Comparison of ENCODE assay signal across 19 cellular contexts in the genomic region with DNA sequence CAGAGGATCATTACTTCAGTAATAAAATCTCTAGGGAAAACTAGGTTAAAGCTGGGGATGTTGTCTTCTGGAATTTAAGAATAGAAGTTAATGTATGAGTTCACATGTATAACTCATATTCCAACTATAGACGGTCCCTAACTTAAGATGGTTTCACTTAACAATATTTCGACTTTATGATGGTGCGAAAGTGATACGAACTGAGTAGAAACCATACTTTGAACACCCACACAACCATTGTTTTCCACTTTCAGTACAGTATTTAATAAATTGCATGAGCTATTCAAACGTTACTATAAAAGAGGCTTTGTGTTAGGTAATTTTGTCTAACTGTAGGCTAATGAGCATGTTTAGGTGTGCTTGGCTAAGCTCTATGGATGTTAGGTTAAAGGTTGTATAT. TPM values are rescaled to one million over a fixed set of nuclear protein-coding genes. Genes with fewer than 3 reads are reported as not detected.
DNase-seq lines count a peak whose midpoint lies in the region; ATAC-seq, FAIRE-seq and TF ChIP-seq lines count a peak whose summit lies in the region.
"Had no signal": no experiment of that assay in that cellular context is flagged by ENCODE, and none has a peak within 500 bp of the region (broad histone marks: within the 10 kb centered on the region; RNA-seq: fewer than 3 reads in every experiment).

No MANE protein-coding gene starts in this region.

- H3K36me3 ChIP-seq in thyroid gland: no peaks in the 10 kb centered on the region
- H3K36me3 ChIP-seq: HAP-1, SJSA1 had no signal

- no peaks in the 10 kb centered on the region for H3K9me3 ChIP-seq in thyroid gland
- H3K9me3 ChIP-seq: HAP-1, SJSA1 had no signal

- no peak overlapping the region for H3K4me3 ChIP-seq in thyroid gland (replicated peaks in 1 of 3)
- H3K4me3 ChIP-seq: HAP-1, SJSA1 had no signal

- H3K4me1 ChIP-seq in thyroid gland: no peaks in the 10 kb centered on the region
- H3K4me1 ChIP-seq: HAP-1, SJSA1 had no signal

- H3K27me3 ChIP-seq in thyroid gland: no peaks in the 10 kb centered on the region
- H3K27me3 ChIP-seq: SJSA1 had no signal

- TF ChIP-seq POLR2A in thyroid gland (IDR thresholded peaks at IDR 0.05): no peak

- FAIRE-seq in D721Med (lab: Jason Lieb, UNC): peak; percentile 92

- TF ChIP-seq CTCF in D721Med (IDR thresholded peaks at IDR 0.05; ENCODE audit: insufficient read depth, missing control alignments): no peak
- no peak for TF ChIP-seq CTCF in thyroid gland (IDR thresholded peaks at IDR 0.05)

- DNase-seq in D721Med (ENCODE audit: insufficient read length, low spot score) (no peak), thyroid gland (no peak), NCI-H1105 (lab: John Stamatoyannopoulos, UW) (no peak), HCEC 1CT (no peak), GOT3 (lab: John Stamatoyannopoulos, UW) (no peak)
- DNase-seq: 8988T; activated CD8-positive, alpha-beta memory T cell treated with anti-CD3 and anti-CD28 coated beads, Interleukin-2, amount 50 U/mL, for 4 hours; aorta; C1 segment of cervical spinal cord; DMS53; NCI-H187; OCI-M1; stimulated activated naive CD8-positive, alpha-beta T cell treated with anti-CD3 and anti-CD28 coated beads, Interleukin-15, amount 100 ng/mL, for 72 hours; T1000 had no signal

- ATAC-seq in GM19328 (IDR thresholded peaks at IDR 0.05; ENCODE audit: unreplicated experiment) (peak; percentile 85), GM21825 (IDR thresholded peaks at IDR 0.05; ENCODE audit: unreplicated experiment) (peak; percentile 79), HG03103 (IDR thresholded peaks at IDR 0.05; ENCODE audit: low read depth, unreplicated experiment) (peak; percentile 84)
- ATAC-seq: stimulated activated naive CD8-positive, alpha-beta T cell treated with anti-CD3 and anti-CD28 coated beads, Interleukin-15, amount 100 ng/mL, for 72 hours had no signal

- WGBS in thyroid gland, 2 donors: 85 to 93% methylated on average over 5 of the region's 5 CpGs

- intact Hi-C loops in thyroid gland (cut with DNase I): no loop called here

- H3K27ac ChIP-seq in thyroid gland: no peak overlapping the region
- H3K27ac ChIP-seq: SJSA1 had no signal

RNA-seq across cellular contexts. Expression of gene CCSER1, which starts 38.7 kb away (rescaled TPM):
- 10 to 100 TPM; 37.7 to 52.3 (median 43.3) TPM for total RNA-seq in thyroid gland
- total RNA-seq: SJSA1 had no signal
